ENCODE assay signal across 1 cellular context in the genomic region with DNA sequence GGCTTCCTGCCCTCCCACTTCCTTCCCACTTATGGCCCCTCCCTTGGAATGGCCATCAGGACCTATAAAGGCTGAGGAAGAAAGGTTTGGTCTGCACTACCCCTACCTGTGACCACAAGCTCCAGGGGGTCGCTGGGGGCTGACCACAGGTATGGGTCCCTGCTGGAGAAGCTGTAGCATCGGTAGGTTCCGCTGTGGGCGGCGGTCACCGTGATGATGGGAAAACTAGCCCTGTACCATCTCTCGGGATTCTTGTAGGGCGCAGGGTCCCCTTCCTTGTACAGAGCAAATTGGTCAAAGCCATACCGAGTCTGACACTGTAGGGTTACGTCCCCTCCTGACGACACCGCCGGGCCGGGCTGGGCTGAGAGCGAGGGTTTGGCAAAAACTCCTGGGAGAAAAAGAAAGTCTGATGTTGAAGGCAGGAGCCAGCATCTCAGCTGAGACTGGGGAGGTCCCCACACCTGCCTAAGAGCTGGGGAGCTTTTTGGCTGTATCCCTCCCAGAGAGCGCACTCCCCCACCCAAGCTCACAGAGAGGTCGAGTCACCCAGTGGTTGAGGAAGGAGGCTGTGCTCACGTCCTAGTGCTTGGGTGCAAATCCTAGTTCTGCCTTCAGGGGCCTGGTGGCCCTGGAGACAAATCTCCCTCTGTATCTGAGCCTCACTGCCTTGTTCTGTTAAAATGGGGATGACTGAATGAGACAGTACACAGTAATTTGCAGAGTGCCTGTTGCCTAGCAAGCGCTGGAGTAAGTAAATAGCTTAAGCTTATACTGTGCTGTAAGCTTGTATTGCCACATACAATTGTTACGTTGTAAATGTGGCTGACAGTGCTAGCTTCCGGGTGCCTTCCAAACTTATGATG.
A peak's percentile ranks its signal among the peaks of the same experiment; 100 is the strongest.
TF ChIP-seq lines count a peak whose summit lies in the region.

No MANE protein-coding gene starts in this region.

TF ChIP-seq in K562, 482 proteins besides CTCF, POLR2A, EP300 and RAD21 (continued from another document and continues in another):
- TF ChIP-seq NKRF (IDR thresholded peaks at IDR 0.05; ENCODE audit: borderline replicate concordance) = no peak
- no peak for TF ChIP-seq HNRNPL (IDR thresholded peaks at IDR 0.05; ENCODE audit: low read depth, low read length)
- TF ChIP-seq BACH1 (tag; IDR thresholded peaks at IDR 0.05) = no peak
- no peak for TF ChIP-seq ZNF717 (CRISPR knock-in tag; IDR thresholded peaks at IDR 0.05)
- TF ChIP-seq ZNF316 (IDR thresholded peaks at IDR 0.05) = no peak
- TF ChIP-seq CBFA2T3 (IDR thresholded peaks at IDR 0.05) = no peak
- no peak for TF ChIP-seq HMGN3 (IDR thresholded peaks at IDR 0.05; ENCODE audit: borderline replicate concordance, extremely low read depth, insufficient read length, low read depth, low read length)
- TF ChIP-seq ZNF146 (CRISPR knock-in tag; IDR thresholded peaks at IDR 0.05; ENCODE audit: unreplicated experiment) = no peak
- no peak for TF ChIP-seq KAT2B (IDR thresholded peaks at IDR 0.05; ENCODE audit: low read depth, low read length)
- no peak for TF ChIP-seq ZNF609 (CRISPR knock-in tag; IDR thresholded peaks at IDR 0.05; ENCODE audit: borderline replicate concordance)
- TF ChIP-seq GTF2E2 (tag; IDR thresholded peaks at IDR 0.05) = no peak
- TF ChIP-seq BDP1 (IDR thresholded peaks at IDR 0.05; ENCODE audit: insufficient read depth, insufficient read length) = no peak
- TF ChIP-seq XRCC5 (IDR thresholded peaks at IDR 0.05; ENCODE audit: low read depth, low read length) = no peak
- TF ChIP-seq THAP7 (CRISPR knock-in tag; IDR thresholded peaks at IDR 0.05) = no peak
- TF ChIP-seq MAFK (IDR thresholded peaks at IDR 0.05; ENCODE audit: low read length) = no peak
- no peak for TF ChIP-seq SETDB1 (IDR thresholded peaks at IDR 0.05; ENCODE audit: low read length)
- TF ChIP-seq SAFB2 (IDR thresholded peaks at IDR 0.05; ENCODE audit: borderline replicate concordance, low read depth, low read length, severe bottlenecking) = no peak
- TF ChIP-seq ZNF77 (CRISPR knock-in tag; IDR thresholded peaks at IDR 0.05) = no peak
- TF ChIP-seq ZNF57 (CRISPR knock-in tag; IDR thresholded peaks at IDR 0.05) = no peak
- no peak for TF ChIP-seq RB1 (IDR thresholded peaks at IDR 0.05; ENCODE audit: low read depth)
- no peak for TF ChIP-seq ZBTB1 (CRISPR knock-in tag; IDR thresholded peaks at IDR 0.05; ENCODE audit: borderline replicate concordance, low read depth)
- TF ChIP-seq ZNF830 (CRISPR knock-in tag; IDR thresholded peaks at IDR 0.05) = peak; percentile 69; the same call in 1 of the 2 replicates
- no peak for TF ChIP-seq NCOA2 (IDR thresholded peaks at IDR 0.05; ENCODE audit: partially characterized antibody in 2 of 2)
- TF ChIP-seq ZNF263 (CRISPR knock-in tag; IDR thresholded peaks at IDR 0.05; ENCODE audit: borderline replicate concordance) = peak; percentile 58; the same call in 1 of the 2 replicates
- no peak for TF ChIP-seq MCM3 (IDR thresholded peaks at IDR 0.05)
- no peak for TF ChIP-seq KDM5B (IDR thresholded peaks at IDR 0.05; ENCODE audit: insufficient replicate concordance, low read depth, low read length)
- TF ChIP-seq CTBP1 (IDR thresholded peaks at IDR 0.05; ENCODE audit: borderline replicate concordance) = peak; percentile 48; the same call in 1 of the 2 replicates
- TF ChIP-seq ZFPM2 (CRISPR knock-in tag; IDR thresholded peaks at IDR 0.05) = no peak
- no peak for TF ChIP-seq MEIS2 (IDR thresholded peaks at IDR 0.05; ENCODE audit: partially characterized antibody)
- TF ChIP-seq SP2 (IDR thresholded peaks at IDR 0.05; ENCODE audit: extremely low read depth, low read depth, low read length, poor library complexity, severe bottlenecking) = no peak
- TF ChIP-seq SNRNP70 (optimal IDR thresholded peaks at IDR 0.05; ENCODE audit: low read depth, low read length) = no peak
- TF ChIP-seq SMARCC2 (IDR thresholded peaks at IDR 0.05; ENCODE audit: low read depth) = no peak
- TF ChIP-seq MAZ (CRISPR knock-in tag; conservative IDR thresholded peaks at IDR 0.05 in 1 of 2, IDR thresholded peaks at IDR 0.05 in 1 of 2) = peak in 1 of 2 experiments; percentile 49; a peak in 1 of 4 replicates
- no peak for TF ChIP-seq ZKSCAN1 (IDR thresholded peaks at IDR 0.05; ENCODE audit: low read depth, low read length)
- TF ChIP-seq THRA (IDR thresholded peaks at IDR 0.05) = no peak
- TF ChIP-seq, protein P1, sequence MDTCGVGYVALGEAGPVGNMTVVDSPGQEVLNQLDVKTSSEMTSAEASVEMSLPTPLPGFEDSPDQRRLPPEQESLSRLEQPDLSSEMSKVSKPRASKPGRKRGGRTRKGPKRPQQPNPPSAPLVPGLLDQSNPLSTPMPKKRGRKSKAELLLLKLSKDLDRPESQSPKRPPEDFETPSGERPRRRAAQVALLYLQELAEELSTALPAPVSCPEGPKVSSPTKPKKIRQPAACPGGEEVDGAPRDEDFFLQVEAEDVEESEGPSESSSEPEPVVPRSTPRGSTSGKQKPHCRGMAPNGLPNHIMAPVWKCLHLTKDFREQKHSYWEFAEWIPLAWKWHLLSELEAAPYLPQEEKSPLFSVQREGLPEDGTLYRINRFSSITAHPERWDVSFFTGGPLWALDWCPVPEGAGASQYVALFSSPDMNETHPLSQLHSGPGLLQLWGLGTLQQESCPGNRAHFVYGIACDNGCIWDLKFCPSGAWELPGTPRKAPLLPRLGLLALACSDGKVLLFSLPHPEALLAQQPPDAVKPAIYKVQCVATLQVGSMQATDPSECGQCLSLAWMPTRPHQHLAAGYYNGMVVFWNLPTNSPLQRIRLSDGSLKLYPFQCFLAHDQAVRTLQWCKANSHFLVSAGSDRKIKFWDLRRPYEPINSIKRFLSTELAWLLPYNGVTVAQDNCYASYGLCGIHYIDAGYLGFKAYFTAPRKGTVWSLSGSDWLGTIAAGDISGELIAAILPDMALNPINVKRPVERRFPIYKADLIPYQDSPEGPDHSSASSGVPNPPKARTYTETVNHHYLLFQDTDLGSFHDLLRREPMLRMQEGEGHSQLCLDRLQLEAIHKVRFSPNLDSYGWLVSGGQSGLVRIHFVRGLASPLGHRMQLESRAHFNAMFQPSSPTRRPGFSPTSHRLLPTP (IDR thresholded peaks at IDR 0.05; ENCODE audit: borderline replicate concordance, extremely low read depth, insufficient read length) = no peak
- TF ChIP-seq POLR2H (tag; IDR thresholded peaks at IDR 0.05; ENCODE audit: low read depth) = peak; percentile 27; the same call in 1 of the 2 replicates
- no peak for TF ChIP-seq PYGO2 (tag; IDR thresholded peaks at IDR 0.05)
- peak in 1 of 2 experiments; percentile 30; a peak in 1 of 4 replicates for TF ChIP-seq ZMIZ1 (IDR thresholded peaks at IDR 0.05; ENCODE audit: low read depth in 2 of 2, low read length in 2 of 2)
- no peak for TF ChIP-seq TCF7 (IDR thresholded peaks at IDR 0.05; ENCODE audit: borderline replicate concordance)
- TF ChIP-seq MYBL2 (IDR thresholded peaks at IDR 0.05; ENCODE audit: low read depth) = no peak
- TF ChIP-seq MYBL2 (CRISPR knock-in tag; IDR thresholded peaks at IDR 0.05; ENCODE audit: borderline replicate concordance) = no peak
- TF ChIP-seq ZNF133 (CRISPR knock-in tag; IDR thresholded peaks at IDR 0.05) = no peak
- TF ChIP-seq ZBTB2 (IDR thresholded peaks at IDR 0.05) = peak; percentile 69; the same call in 1 of the 2 replicates
